Comparison of ENCODE assay signal across 11 cellular contexts in genomic region chr3:29759443-29760033, GRCh38.
DNase-seq lines count a peak whose midpoint lies in the region; ATAC-seq, FAIRE-seq and TF ChIP-seq lines count a peak whose summit lies in the region.
"Had no signal": no experiment of that assay in that cellular context is flagged by ENCODE, and none has a peak within 500 bp of the region (broad histone marks: within the 10 kb centered on the region; RNA-seq: fewer than 3 reads in every experiment).

No MANE protein-coding gene starts in this region.

- no peaks in the 10 kb centered on the region for H3K27me3 ChIP-seq in HAP-1 (ENCODE audit: low read depth)

- H3K36me3 Mint-ChIP-seq in glutamatergic neuron (ENCODE audit: unreplicated experiment): no peaks in the 10 kb centered on the region
- H3K36me3 Mint-ChIP-seq in activated CD8-positive, alpha-beta T cell treated with anti-CD3 and anti-CD28 coated beads for 36 hours (ENCODE audit: low read depth): no peaks in the 10 kb centered on the region
- H3K36me3 Mint-ChIP-seq in activated T-cell treated with anti-CD3 and anti-CD28 coated beads, Interleukin-2, amount 50 U/mL, for 4 hours (ENCODE audit: insufficient read depth): no peaks in the 10 kb centered on the region

- in situ Hi-C loops in HAP-1 (cut with MboI; ENCODE audit: low sequenced_read_pairs) (no loop called here), G401 (cut with HindIII; ENCODE audit: low sequenced_read_pairs) (no loop called here)

- no peak for FAIRE-seq in frontal cortex (lab: Jason Lieb, UNC)
- FAIRE-seq: RCC 7860 had no signal

- no peak for ATAC-seq in activated CD8-positive, alpha-beta T cell treated with anti-CD3 and anti-CD28 coated beads for 36 hours
- ATAC-seq in activated T-cell treated with anti-CD3 and anti-CD28 coated beads, Interleukin-2, amount 50 U/mL, for 4 hours: no peak

- H3K9me3 Mint-ChIP-seq in glutamatergic neuron (ENCODE audit: unreplicated experiment): no peaks in the 10 kb centered on the region
- no peaks in the 10 kb centered on the region for H3K9me3 Mint-ChIP-seq in activated CD8-positive, alpha-beta T cell treated with anti-CD3 and anti-CD28 coated beads for 36 hours
- H3K9me3 Mint-ChIP-seq in activated T-cell treated with anti-CD3 and anti-CD28 coated beads, Interleukin-2, amount 50 U/mL, for 4 hours: no peaks in the 10 kb centered on the region

- TF ChIP-seq CTCF in RWPE1 (conservative IDR thresholded peaks at IDR 0.05; ENCODE audit: low read depth): no peak
- TF ChIP-seq CTCF in glutamatergic neuron (IDR thresholded peaks at IDR 0.05; ENCODE audit: partially characterized antibody, unreplicated experiment): no peak
- TF ChIP-seq CTCF in retinal pigment epithelial cell (conservative IDR thresholded peaks at IDR 0.05; ENCODE audit: low read depth, low read length): no peak
- TF ChIP-seq CTCF in activated CD8-positive, alpha-beta T cell treated with anti-CD3 and anti-CD28 coated beads for 36 hours (IDR thresholded peaks at IDR 0.05): no peak

- intact Hi-C loops in activated CD8-positive, alpha-beta T cell treated with anti-CD3 and anti-CD28 coated beads for 36 hours (cut with micrococcal nuclease): no loop called here

- no peaks in the 10 kb centered on the region for H3K27me3 Mint-ChIP-seq in glutamatergic neuron (ENCODE audit: unreplicated experiment)
- H3K27me3 Mint-ChIP-seq in activated CD8-positive, alpha-beta T cell treated with anti-CD3 and anti-CD28 coated beads for 36 hours: no peaks in the 10 kb centered on the region
- H3K27me3 Mint-ChIP-seq in activated T-cell treated with anti-CD3 and anti-CD28 coated beads, Interleukin-2, amount 50 U/mL, for 4 hours (ENCODE audit: low read depth): no peaks in the 10 kb centered on the region

- H3K4me3 Mint-ChIP-seq in glutamatergic neuron (ENCODE audit: unreplicated experiment): no peak overlapping the region
- no peak overlapping the region for H3K4me3 Mint-ChIP-seq in activated CD8-positive, alpha-beta T cell treated with anti-CD3 and anti-CD28 coated beads for 36 hours
- H3K4me3 Mint-ChIP-seq in activated T-cell treated with anti-CD3 and anti-CD28 coated beads, Interleukin-2, amount 50 U/mL, for 4 hours: no peak overlapping the region

- H3K4me1 ChIP-seq in HAP-1: peaks cover 17% of the 10 kb centered on the region

- no peaks in the 10 kb centered on the region for H3K36me3 ChIP-seq in HAP-1 (replicated peaks)

- H3K4me3 ChIP-seq in HAP-1 (no peak overlapping the region), retinal pigment epithelial cell (ENCODE audit: low read length) (no peak overlapping the region)

- POLR2A ChIA-PET in RWPE1 (lab: Yijun Ruan, JAX; ENCODE audit: low non-redundant PET): no interaction called here
- POLR2A ChIA-PET in activated CD8-positive, alpha-beta T cell treated with anti-CD3 and anti-CD28 coated beads for 36 hours (lab: Charles Lee): no interaction called here

- peak overlapping the region; percentile 90 for H3K27ac Mint-ChIP-seq in glutamatergic neuron (ENCODE audit: unreplicated experiment)
- no peak overlapping the region for H3K27ac Mint-ChIP-seq in activated CD8-positive, alpha-beta T cell treated with anti-CD3 and anti-CD28 coated beads for 36 hours

- H3K27ac ChIP-seq in RWPE1: peak overlapping the region; percentile 52

- H3K9me3 ChIP-seq in HAP-1: no peaks in the 10 kb centered on the region

- peaks cover 38% of the 10 kb centered on the region for H3K4me1 Mint-ChIP-seq in glutamatergic neuron (ENCODE audit: low read depth, unreplicated experiment)
- no peaks in the 10 kb centered on the region for H3K4me1 Mint-ChIP-seq in activated CD8-positive, alpha-beta T cell treated with anti-CD3 and anti-CD28 coated beads for 36 hours (ENCODE audit: low read depth)
- no peaks in the 10 kb centered on the region for H3K4me1 Mint-ChIP-seq in activated T-cell treated with anti-CD3 and anti-CD28 coated beads, Interleukin-2, amount 50 U/mL, for 4 hours (ENCODE audit: low read depth)

- DNase-seq in HAP-1 (ENCODE audit: low spot score in 2 of 2) (peak; percentile 39 to 58), RWPE1 (ENCODE audit: low spot score) (no peak), glutamatergic neuron (no peak), retinal pigment epithelial cell (ENCODE audit: low read depth) (peak; percentile 39), frontal cortex (ENCODE audit: low spot score in 2 of 2) (no peak), G401 (ENCODE audit: low spot score) (no peak)
- DNase-seq in activated CD8-positive, alpha-beta T cell treated with anti-CD3 and anti-CD28 coated beads for 36 hours: no peak
- DNase-seq in activated T-cell treated with anti-CD3 and anti-CD28 coated beads, Interleukin-2, amount 50 U/mL, for 4 hours: no peak
- DNase-seq: activated gamma-delta T cell; stimulated activated naive CD4-positive, alpha-beta T cell treated with Interleukin-2 at 50 U/mL for 16 hours had no signal

- CTCF ChIA-PET in RWPE1 (lab: Yijun Ruan, JAX): no interaction called here
- CTCF ChIA-PET in activated CD8-positive, alpha-beta T cell treated with anti-CD3 and anti-CD28 coated beads for 36 hours (lab: Charles Lee): no interaction called here

Comparison
In these comparisons a context has a peak if more than half of its experiments do, and no peak if none do; other contexts are left out.
1. DNase-seq: peak in HAP-1 (2 of 2) and retinal pigment epithelial cell (single experiment); none in RWPE1 (single experiment), glutamatergic neuron (single experiment), activated CD8-positive, alpha-beta T cell treated with anti-CD3 and anti-CD28 coated beads for 36 hours (single experiment), activated T-cell treated with anti-CD3 and anti-CD28 coated beads, Interleukin-2, amount 50 U/mL, for 4 hours (single experiment), frontal cortex (0 of 2) and G401 (single experiment).